In the genomic region with DNA sequence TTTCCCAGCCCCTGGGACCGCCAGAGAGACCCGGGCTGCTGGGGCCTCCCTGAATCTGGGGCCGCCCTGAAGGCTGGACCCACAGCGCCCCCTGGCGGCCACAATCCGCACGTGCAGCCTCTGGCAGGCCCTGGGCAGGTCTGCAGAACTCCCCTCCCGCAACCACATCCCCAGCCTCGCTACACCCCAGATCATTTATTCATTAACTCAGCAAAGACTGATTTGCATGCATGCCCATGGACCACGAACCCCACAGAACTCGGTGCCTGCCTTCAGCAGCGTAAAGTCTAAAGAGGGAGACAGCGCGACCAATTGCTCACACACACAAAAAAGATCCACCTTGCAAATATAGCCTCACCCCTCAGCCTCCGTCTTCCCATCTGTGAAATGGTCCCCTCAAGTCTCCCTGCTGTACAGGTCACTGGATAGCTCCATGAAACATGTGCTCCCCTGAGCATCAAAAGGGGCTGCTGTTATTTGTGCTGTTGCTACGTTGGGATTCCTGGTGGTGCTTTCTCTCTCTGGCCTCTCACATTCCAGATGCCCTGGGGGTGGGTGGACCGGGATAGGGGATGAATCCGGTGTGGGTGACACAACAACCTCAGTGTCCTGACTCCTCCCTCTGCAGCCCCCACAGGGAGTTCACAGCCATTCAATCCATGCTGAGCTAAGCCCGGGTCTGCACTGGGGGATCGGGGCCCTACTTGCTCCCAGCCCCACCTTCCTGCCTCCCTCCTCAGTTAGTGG, we compare ENCODE assay signal across 1 cellular context.
A peak's percentile ranks its signal among the peaks of the same experiment; 100 is the strongest.
TF ChIP-seq lines count a peak whose summit lies in the region.

No MANE protein-coding gene starts in this region.

TF ChIP-seq in K562, 482 proteins besides CTCF, POLR2A, EP300 and RAD21 (continued from another document and continues in another):
- TF ChIP-seq DLX4 (CRISPR knock-in tag; IDR thresholded peaks at IDR 0.05), result no peak
- TF ChIP-seq ILK (tag; IDR thresholded peaks at IDR 0.05; ENCODE audit: borderline replicate concordance, low read depth), result no peak
- TF ChIP-seq GATAD2A (IDR thresholded peaks at IDR 0.05), result no peak
- no peak for TF ChIP-seq IRF9 (tag; IDR thresholded peaks at IDR 0.05)
- TF ChIP-seq RBM34 (IDR thresholded peaks at IDR 0.05; ENCODE audit: borderline replicate concordance, insufficient read depth, low read length), result no peak
- TF ChIP-seq, protein P1, sequence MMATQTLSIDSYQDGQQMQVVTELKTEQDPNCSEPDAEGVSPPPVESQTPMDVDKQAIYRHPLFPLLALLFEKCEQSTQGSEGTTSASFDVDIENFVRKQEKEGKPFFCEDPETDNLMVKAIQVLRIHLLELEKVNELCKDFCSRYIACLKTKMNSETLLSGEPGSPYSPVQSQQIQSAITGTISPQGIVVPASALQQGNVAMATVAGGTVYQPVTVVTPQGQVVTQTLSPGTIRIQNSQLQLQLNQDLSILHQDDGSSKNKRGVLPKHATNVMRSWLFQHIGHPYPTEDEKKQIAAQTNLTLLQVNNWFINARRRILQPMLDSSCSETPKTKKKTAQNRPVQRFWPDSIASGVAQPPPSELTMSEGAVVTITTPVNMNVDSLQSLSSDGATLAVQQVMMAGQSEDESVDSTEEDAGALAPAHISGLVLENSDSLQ (IDR thresholded peaks at IDR 0.05), result no peak
- TF ChIP-seq ESRRA (IDR thresholded peaks at IDR 0.05; ENCODE audit: borderline replicate concordance, low read depth), result 0 out of 2 replicates have a peak, but pooled peaks have one; percentile 24
- TF ChIP-seq LCOR (CRISPR knock-in tag; IDR thresholded peaks at IDR 0.05), result 0 out of 2 replicates have a peak, but pooled peaks have one; percentile 22
- no peak for TF ChIP-seq ZNF184 (CRISPR knock-in tag; IDR thresholded peaks at IDR 0.05)
- TF ChIP-seq PRDM10 (IDR thresholded peaks at IDR 0.05; ENCODE audit: partially characterized antibody), result peak; percentile 13
- TF ChIP-seq, protein P2, sequence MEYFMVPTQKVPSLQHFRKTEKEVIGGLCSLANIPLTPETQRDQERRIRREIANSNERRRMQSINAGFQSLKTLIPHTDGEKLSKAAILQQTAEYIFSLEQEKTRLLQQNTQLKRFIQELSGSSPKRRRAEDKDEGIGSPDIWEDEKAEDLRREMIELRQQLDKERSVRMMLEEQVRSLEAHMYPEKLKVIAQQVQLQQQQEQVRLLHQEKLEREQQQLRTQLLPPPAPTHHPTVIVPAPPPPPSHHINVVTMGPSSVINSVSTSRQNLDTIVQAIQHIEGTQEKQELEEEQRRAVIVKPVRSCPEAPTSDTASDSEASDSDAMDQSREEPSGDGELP (CRISPR knock-in tag; IDR thresholded peaks at IDR 0.05; ENCODE audit: borderline replicate concordance), result peak; percentile 51; the same call in 1 of the 2 replicates
- TF ChIP-seq NELFE (IDR thresholded peaks at IDR 0.05; ENCODE audit: insufficient read depth, insufficient read length), result no peak
- TF ChIP-seq TBL1XR1 (IDR thresholded peaks at IDR 0.05; ENCODE audit: low read length in 2 of 2), result no peak
- TF ChIP-seq SMAD4 (CRISPR knock-in tag; conservative IDR thresholded peaks at IDR 0.05), result no peak
- no peak for TF ChIP-seq ETS1 (conservative IDR thresholded peaks at IDR 0.05; ENCODE audit: control insufficient read depth, low read depth, low read length)
- TF ChIP-seq RERE (CRISPR knock-in tag; IDR thresholded peaks at IDR 0.05; ENCODE audit: borderline replicate concordance), result no peak
- TF ChIP-seq ZNF785 (CRISPR knock-in tag; IDR thresholded peaks at IDR 0.05), result no peak
- 0 out of 4 replicates have a peak, but pooled peaks of 1 of the 2 experiments have one; percentile 41 for TF ChIP-seq HDAC1 (IDR thresholded peaks at IDR 0.05)
- no peak for TF ChIP-seq PHTF2 (CRISPR knock-in tag; IDR thresholded peaks at IDR 0.05)
- TF ChIP-seq ELF4 (CRISPR knock-in tag; IDR thresholded peaks at IDR 0.05), result no peak
- TF ChIP-seq MECOM (CRISPR knock-in tag; IDR thresholded peaks at IDR 0.05), result no peak
- TF ChIP-seq CHD1 (IDR thresholded peaks at IDR 0.05; ENCODE audit: low read length), result no peak
- no peak for TF ChIP-seq ZKSCAN3 (CRISPR knock-in tag; IDR thresholded peaks at IDR 0.05)
- TF ChIP-seq, protein P3, sequence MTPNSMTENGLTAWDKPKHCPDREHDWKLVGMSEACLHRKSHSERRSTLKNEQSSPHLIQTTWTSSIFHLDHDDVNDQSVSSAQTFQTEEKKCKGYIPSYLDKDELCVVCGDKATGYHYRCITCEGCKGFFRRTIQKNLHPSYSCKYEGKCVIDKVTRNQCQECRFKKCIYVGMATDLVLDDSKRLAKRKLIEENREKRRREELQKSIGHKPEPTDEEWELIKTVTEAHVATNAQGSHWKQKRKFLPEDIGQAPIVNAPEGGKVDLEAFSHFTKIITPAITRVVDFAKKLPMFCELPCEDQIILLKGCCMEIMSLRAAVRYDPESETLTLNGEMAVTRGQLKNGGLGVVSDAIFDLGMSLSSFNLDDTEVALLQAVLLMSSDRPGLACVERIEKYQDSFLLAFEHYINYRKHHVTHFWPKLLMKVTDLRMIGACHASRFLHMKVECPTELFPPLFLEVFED (CRISPR knock-in tag; conservative IDR thresholded peaks at IDR 0.05), result no peak
- no peak for TF ChIP-seq SRSF3 (IDR thresholded peaks at IDR 0.05; ENCODE audit: insufficient read depth, low read length)
- no peak for TF ChIP-seq BCLAF1 (IDR thresholded peaks at IDR 0.05; ENCODE audit: borderline replicate concordance in 1 of 2, control insufficient read depth in 1 of 2, low read depth in 2 of 2, low read length in 1 of 2)
- no peak for TF ChIP-seq PRMT5 (CRISPR knock-in tag; IDR thresholded peaks at IDR 0.05)
- TF ChIP-seq EP400 (IDR thresholded peaks at IDR 0.05), result no peak
- TF ChIP-seq ZBTB43 (CRISPR knock-in tag; IDR thresholded peaks at IDR 0.05), result no peak
- TF ChIP-seq HDGF (IDR thresholded peaks at IDR 0.05), result 0 out of 2 replicates have a peak, but pooled peaks have one; percentile 53
